1 cellular context compared by ENCODE assay signal in the genomic region with DNA sequence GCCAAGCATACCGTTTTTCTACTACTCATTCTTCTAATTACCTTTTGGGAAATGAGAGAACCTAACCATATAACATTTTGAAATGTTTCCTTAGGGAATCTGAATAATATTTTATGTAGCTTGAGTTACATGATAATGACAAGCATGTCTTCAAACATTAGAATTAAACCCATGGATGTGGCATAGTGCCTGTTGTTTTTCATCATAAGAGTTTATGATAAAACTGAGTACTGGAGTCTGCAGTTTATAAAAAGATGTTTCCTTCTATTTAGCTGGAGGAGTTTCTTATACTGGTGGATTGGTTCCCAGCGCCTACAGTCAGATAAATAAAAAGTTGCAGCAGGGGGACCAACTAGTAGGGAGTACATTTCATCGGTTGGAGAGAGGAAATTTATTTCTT.
TF ChIP-seq lines count a peak whose summit lies in the region.

No MANE protein-coding gene starts in this region.

TF ChIP-seq in IMR-90, 13 proteins besides CTCF, POLR2A, EP300 and RAD21:
- TF ChIP-seq MXI1 (IDR thresholded peaks at IDR 0.05; ENCODE audit: borderline replicate concordance, low read depth, low read length) = no peak
- TF ChIP-seq FOS (IDR thresholded peaks at IDR 0.05; ENCODE audit: low read depth, low read length) = no peak
- no peak for TF ChIP-seq CHD1 (IDR thresholded peaks at IDR 0.05; ENCODE audit: low read depth, low read length)
- TF ChIP-seq NFE2L2 (IDR thresholded peaks at IDR 0.05; ENCODE audit: low read depth, low read length) = no peak
- TF ChIP-seq SMC3 (IDR thresholded peaks at IDR 0.05; ENCODE audit: low read depth, low read length) = no peak
- TF ChIP-seq, protein P1, sequence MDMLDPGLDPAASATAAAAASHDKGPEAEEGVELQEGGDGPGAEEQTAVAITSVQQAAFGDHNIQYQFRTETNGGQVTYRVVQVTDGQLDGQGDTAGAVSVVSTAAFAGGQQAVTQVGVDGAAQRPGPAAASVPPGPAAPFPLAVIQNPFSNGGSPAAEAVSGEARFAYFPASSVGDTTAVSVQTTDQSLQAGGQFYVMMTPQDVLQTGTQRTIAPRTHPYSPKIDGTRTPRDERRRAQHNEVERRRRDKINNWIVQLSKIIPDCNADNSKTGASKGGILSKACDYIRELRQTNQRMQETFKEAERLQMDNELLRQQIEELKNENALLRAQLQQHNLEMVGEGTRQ (IDR thresholded peaks at IDR 0.05; ENCODE audit: low read depth, low read length) = no peak
- no peak for TF ChIP-seq RFX5 (IDR thresholded peaks at IDR 0.05; ENCODE audit: low read depth, low read length)
- no peak for TF ChIP-seq BHLHE40 (IDR thresholded peaks at IDR 0.05; ENCODE audit: low read depth, low read length)
- TF ChIP-seq MAZ (IDR thresholded peaks at IDR 0.05; ENCODE audit: borderline replicate concordance, low read depth, low read length) = no peak
- TF ChIP-seq CEBPB (IDR thresholded peaks at IDR 0.05; ENCODE audit: low read depth, low read length) = no peak
- no peak for TF ChIP-seq MAFK (IDR thresholded peaks at IDR 0.05; ENCODE audit: low read depth, low read length)
- TF ChIP-seq RCOR1 (IDR thresholded peaks at IDR 0.05; ENCODE audit: insufficient replicate concordance, low read length) = no peak
- TF ChIP-seq, protein P2, sequence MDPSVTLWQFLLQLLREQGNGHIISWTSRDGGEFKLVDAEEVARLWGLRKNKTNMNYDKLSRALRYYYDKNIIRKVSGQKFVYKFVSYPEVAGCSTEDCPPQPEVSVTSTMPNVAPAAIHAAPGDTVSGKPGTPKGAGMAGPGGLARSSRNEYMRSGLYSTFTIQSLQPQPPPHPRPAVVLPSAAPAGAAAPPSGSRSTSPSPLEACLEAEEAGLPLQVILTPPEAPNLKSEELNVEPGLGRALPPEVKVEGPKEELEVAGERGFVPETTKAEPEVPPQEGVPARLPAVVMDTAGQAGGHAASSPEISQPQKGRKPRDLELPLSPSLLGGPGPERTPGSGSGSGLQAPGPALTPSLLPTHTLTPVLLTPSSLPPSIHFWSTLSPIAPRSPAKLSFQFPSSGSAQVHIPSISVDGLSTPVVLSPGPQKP (IDR thresholded peaks at IDR 0.05; ENCODE audit: borderline replicate concordance, low read depth, low read length) = no peak
